In the genomic region with DNA sequence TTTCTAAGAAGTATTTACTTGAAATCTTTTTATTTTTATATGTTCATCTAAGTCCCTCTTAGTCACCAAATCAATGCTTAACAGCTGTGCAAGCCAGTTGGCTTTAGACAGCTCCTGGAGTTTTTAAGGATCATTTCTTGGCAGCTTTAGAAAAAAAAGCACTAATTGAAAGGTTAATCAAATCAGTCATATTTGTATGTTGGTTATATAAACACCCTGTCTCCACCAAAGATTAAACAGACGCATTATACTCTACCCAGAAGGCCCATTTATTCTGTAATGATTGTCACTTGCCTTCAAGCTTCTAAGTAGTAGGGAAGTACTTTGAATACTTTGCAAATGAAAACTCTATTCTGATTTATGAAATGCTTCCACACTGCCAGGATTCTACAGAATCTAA, we compare ENCODE assay signal across 21 cellular contexts.
DNase-seq lines count a peak whose midpoint lies in the region; ATAC-seq and TF ChIP-seq lines count a peak whose summit lies in the region.
"Had no signal": no experiment of that assay in that cellular context is flagged by ENCODE, and none has a peak within 500 bp of the region (broad histone marks: within the 10 kb centered on the region; RNA-seq: fewer than 3 reads in every experiment).

No MANE protein-coding gene starts in this region.

- peak overlapping the region; percentile 39 for H3K27ac Mint-ChIP-seq in CD4-positive, alpha-beta T cell
- H3K27ac Mint-ChIP-seq in T-cell, result peak overlapping the region; percentile 28 to 44
- peak overlapping the region; percentile 10 for H3K27ac Mint-ChIP-seq in stimulated activated effector memory CD8-positive, alpha-beta T cell treated with anti-CD3 and anti-CD28 coated beads, Interleukin-12 subunit alpha, Interleukin-12 subunit beta, amount 100 ng/mL, for 72 hours
- H3K27ac Mint-ChIP-seq in T-helper 2 cell treated with Interferon-gamma antibody and Interleukin-4, amounts not matched to agents 5 μg/mL and 100 μg/mL, for 36 hours, result no peak overlapping the region
- H3K27ac Mint-ChIP-seq: CD14-positive monocyte; CD4-positive, alpha-beta memory T cell had no signal

- no peaks in the 10 kb centered on the region for H3K27me3 Mint-ChIP-seq in CD4-positive, alpha-beta T cell
- H3K27me3 Mint-ChIP-seq in T-cell, result no peaks in the 10 kb centered on the region
- H3K27me3 Mint-ChIP-seq in T-helper 2 cell treated with Interferon-gamma antibody and Interleukin-4, amounts not matched to agents 5 μg/mL and 100 μg/mL, for 36 hours (ENCODE audit: low read depth), result no peaks in the 10 kb centered on the region
- H3K27me3 Mint-ChIP-seq: CD4-positive, alpha-beta memory T cell had no signal

- H3K9me3 ChIP-seq in CD4-positive, alpha-beta T cell (ENCODE audit: control insufficient read depth, low read length), result no peaks in the 10 kb centered on the region
- H3K9me3 ChIP-seq: A549, BE2C had no signal

- DNase-seq in CD4-positive, alpha-beta T cell, result no peak
- peak; percentile 27 for DNase-seq in SK-N-DZ (ENCODE audit: low spot score)
- no peak for DNase-seq in T-cell
- DNase-seq in stimulated activated effector memory CD8-positive, alpha-beta T cell treated with anti-CD3 and anti-CD28 coated beads, Interleukin-12 subunit alpha, Interleukin-12 subunit beta, amount 100 ng/mL, for 72 hours (ENCODE audit: low spot score in 2 of 2), result no peak
- DNase-seq in KG1 (lab: John Stamatoyannopoulos, UW), result no peak
- no peak for DNase-seq in T-helper 2 cell treated with Interferon-gamma antibody and Interleukin-4, amounts not matched to agents 5 μg/mL and 100 μg/mL, for 36 hours (ENCODE audit: low spot score)
- no peak for DNase-seq in putamen (ENCODE audit: low spot score)
- DNase-seq: 8988T; ACHN; AML-193; BE2C; Caco-2; CD4-positive, alpha-beta memory T cell; DMS153; DND-41; GM23248; H7; HCEC 1CT had no signal

- peaks cover 67% of the 10 kb centered on the region for H3K36me3 Mint-ChIP-seq in CD4-positive, alpha-beta T cell (ENCODE audit: low read depth)
- peaks cover 37% of the 10 kb centered on the region for H3K36me3 Mint-ChIP-seq in T-cell
- peaks cover 53% of the 10 kb centered on the region for H3K36me3 Mint-ChIP-seq in stimulated activated effector memory CD8-positive, alpha-beta T cell treated with anti-CD3 and anti-CD28 coated beads, Interleukin-12 subunit alpha, Interleukin-12 subunit beta, amount 100 ng/mL, for 72 hours
- H3K36me3 Mint-ChIP-seq in T-helper 2 cell treated with Interferon-gamma antibody and Interleukin-4, amounts not matched to agents 5 μg/mL and 100 μg/mL, for 36 hours (ENCODE audit: low read depth), result peaks cover 36% of the 10 kb centered on the region

- intact Hi-C loops in CD4-positive, alpha-beta T cell (cut with DNase I, micrococcal nuclease), result no loop called here

- no peak overlapping the region for H3K4me3 Mint-ChIP-seq in CD4-positive, alpha-beta T cell
- H3K4me3 Mint-ChIP-seq in T-cell, result no peak overlapping the region
- no peak overlapping the region for H3K4me3 Mint-ChIP-seq in stimulated activated effector memory CD8-positive, alpha-beta T cell treated with anti-CD3 and anti-CD28 coated beads, Interleukin-12 subunit alpha, Interleukin-12 subunit beta, amount 100 ng/mL, for 72 hours
- no peak overlapping the region for H3K4me3 Mint-ChIP-seq in T-helper 2 cell treated with Interferon-gamma antibody and Interleukin-4, amounts not matched to agents 5 μg/mL and 100 μg/mL, for 36 hours
- H3K4me3 Mint-ChIP-seq: CD14-positive monocyte; CD4-positive, alpha-beta memory T cell had no signal

- H3K27ac ChIP-seq in CD4-positive, alpha-beta T cell (ENCODE audit: low read depth, low read length), result no peak overlapping the region
- H3K27ac ChIP-seq: A549; BLaER1 treated with 17β-estradiol and CSF1 and Interleukin-3, amounts not matched to agents 10 nM and 100 nM; GM23248 had no signal

- POLR2A ChIA-PET in CD4-positive, alpha-beta T cell (lab: Charles Lee), result no interaction called here
- POLR2A ChIA-PET in T-cell (lab: Charles Lee), result no interaction called here

- H3K9me3 Mint-ChIP-seq in CD4-positive, alpha-beta T cell, result no peaks in the 10 kb centered on the region
- no peaks in the 10 kb centered on the region for H3K9me3 Mint-ChIP-seq in T-cell
- H3K9me3 Mint-ChIP-seq in stimulated activated effector memory CD8-positive, alpha-beta T cell treated with anti-CD3 and anti-CD28 coated beads, Interleukin-12 subunit alpha, Interleukin-12 subunit beta, amount 100 ng/mL, for 72 hours, result no peaks in the 10 kb centered on the region
- peaks cover 4% of the 10 kb centered on the region for H3K9me3 Mint-ChIP-seq in T-helper 2 cell treated with Interferon-gamma antibody and Interleukin-4, amounts not matched to agents 5 μg/mL and 100 μg/mL, for 36 hours
- H3K9me3 Mint-ChIP-seq: CD14-positive monocyte had no signal

- no peak for ATAC-seq in CD4-positive, alpha-beta T cell (ENCODE audit: poor library complexity)
- no peak for ATAC-seq in T-cell (replicated peaks in 1 of 4)
- no peak for ATAC-seq in stimulated activated effector memory CD8-positive, alpha-beta T cell treated with anti-CD3 and anti-CD28 coated beads, Interleukin-12 subunit alpha, Interleukin-12 subunit beta, amount 100 ng/mL, for 72 hours
- ATAC-seq: A549 had no signal

- no peaks in the 10 kb centered on the region for H3K27me3 ChIP-seq in CD4-positive, alpha-beta T cell (ENCODE audit: control insufficient read depth, insufficient read depth, low read length)
- H3K27me3 ChIP-seq: BE2C; BLaER1 treated with 17β-estradiol and CSF1 and Interleukin-3, amounts not matched to agents 10 nM and 100 nM had no signal

- CTCF ChIA-PET in CD4-positive, alpha-beta T cell (lab: Charles Lee), result interaction anchor here (0.9 to 2.0 kb wide), 6 partner anchors 8 to 402 kb away, joined by 3 to 6 read pairs (median 4); no protein-coding TSS in a partner anchor
- CTCF ChIA-PET in T-cell (lab: Charles Lee), result interaction anchor here (0.8 to 1.5 kb wide), 4 partner anchors 13 to 402 kb away, joined by 3 to 8 read pairs (median 4); no protein-coding TSS in a partner anchor

- TF ChIP-seq CTCF in CD4-positive, alpha-beta T cell (IDR thresholded peaks at IDR 0.05), result no peak

- no peaks in the 10 kb centered on the region for H3K4me1 Mint-ChIP-seq in CD4-positive, alpha-beta T cell (ENCODE audit: low read depth)
- peaks cover 0 to 4% (median 4%) of the 10 kb centered on the region in 3 donors for H3K4me1 Mint-ChIP-seq in T-cell
- no peaks in the 10 kb centered on the region for H3K4me1 Mint-ChIP-seq in stimulated activated effector memory CD8-positive, alpha-beta T cell treated with anti-CD3 and anti-CD28 coated beads, Interleukin-12 subunit alpha, Interleukin-12 subunit beta, amount 100 ng/mL, for 72 hours
- H3K4me1 Mint-ChIP-seq in T-helper 2 cell treated with Interferon-gamma antibody and Interleukin-4, amounts not matched to agents 5 μg/mL and 100 μg/mL, for 36 hours (ENCODE audit: low read depth), result no peaks in the 10 kb centered on the region
